8 cellular contexts compared by ENCODE assay signal in the genomic region with DNA sequence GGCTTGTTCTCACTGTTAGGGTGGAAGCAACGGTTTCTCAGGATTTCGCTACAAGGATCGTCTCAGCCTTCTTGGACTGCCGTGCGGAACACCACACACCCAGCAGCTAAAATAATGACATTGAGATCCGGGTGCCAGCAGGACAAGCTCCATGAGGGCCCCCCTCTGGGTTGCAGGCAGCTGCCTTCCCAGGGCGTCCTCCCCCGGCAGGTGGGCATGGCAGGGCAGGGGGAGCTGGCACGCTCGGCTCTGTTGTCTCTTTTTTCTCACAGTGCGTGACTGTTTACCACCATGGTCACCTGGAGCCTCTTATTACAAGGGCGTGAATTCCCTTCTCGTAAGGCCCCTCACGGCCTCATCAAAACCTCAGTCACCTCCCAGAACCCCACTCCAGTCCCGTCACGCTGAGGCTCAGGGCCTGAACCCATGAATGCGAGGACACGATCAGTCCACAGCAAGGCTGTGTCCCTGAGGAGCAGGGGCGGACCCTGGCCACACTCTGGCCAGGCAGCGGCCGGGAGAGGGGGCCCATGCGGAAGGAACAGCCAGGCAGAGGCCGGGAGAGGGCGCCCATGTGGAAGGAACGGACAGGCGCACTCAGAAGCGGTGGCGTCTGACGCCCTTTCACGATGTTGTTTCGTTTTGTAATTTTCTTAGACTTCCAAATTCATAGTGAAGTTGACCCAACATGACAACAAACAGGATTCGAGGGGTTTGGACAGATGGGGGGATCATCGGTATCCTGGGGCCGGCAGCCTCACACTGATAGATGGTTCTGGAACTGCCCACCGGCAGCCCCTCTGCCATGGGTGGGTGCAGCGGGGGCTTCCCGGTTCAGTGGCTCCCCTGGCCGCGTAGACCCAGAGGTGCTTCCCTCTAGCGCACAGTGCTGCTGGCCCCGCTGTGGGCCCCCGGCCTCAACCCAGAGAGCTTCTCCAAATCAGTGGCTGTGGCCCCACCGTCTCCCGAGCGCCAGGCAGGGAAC. TPM values are rescaled to one million over a fixed set of nuclear protein-coding genes. Genes with fewer than 3 reads are reported as not detected.
DNase-seq lines count a peak whose midpoint lies in the region; ATAC-seq, FAIRE-seq and TF ChIP-seq lines count a peak whose summit lies in the region.

No MANE protein-coding gene starts in this region.

- SMC1A ChIA-PET in GM12878 (lab: Charles Lee; ENCODE audit: uncharacterized antibody, unreplicated experiment): interaction anchor here (1.0 kb wide), 1 partner anchor 14 kb away, joined by 3 read pairs; no protein-coding TSS in a partner anchor

- H4K20me1 ChIP-seq in PC-3 (ENCODE audit: low read length): no peaks in the 10 kb centered on the region
- no peaks in the 10 kb centered on the region for H4K20me1 ChIP-seq in GM12878 (ENCODE audit: control insufficient read depth, insufficient read depth)

- TF ChIP-seq CTCF in HL-60 (IDR thresholded peaks at IDR 0.05; ENCODE audit: insufficient read depth, low read length): peak; percentile 27
- TF ChIP-seq CTCF in PC-3 (conservative IDR thresholded peaks at IDR 0.05; ENCODE audit: low read depth, low read length): peak; percentile 93
- peak; percentile 29 to 70 (median 60) for TF ChIP-seq CTCF in GM12878 (IDR thresholded peaks at IDR 0.05 in 2 of 3, conservative IDR thresholded peaks at IDR 0.05 in 1 of 3; ENCODE audit: control insufficient read depth in 2 of 3, extremely low read depth in 1 of 3, insufficient read depth in 1 of 3, low read depth in 3 of 3, low read length in 3 of 3)

- peaks cover 50% of the 10 kb centered on the region for H3K27me3 ChIP-seq in HL-60 (ENCODE audit: insufficient read depth, poor library complexity, severe bottlenecking)
- peaks cover 23% of the 10 kb centered on the region for H3K27me3 ChIP-seq in PC-3 (ENCODE audit: low read length)
- no peaks in the 10 kb centered on the region; a peak in 1 of 4 replicates for H3K27me3 ChIP-seq in GM12878 (replicated peaks in 1 of 2; ENCODE audit: control insufficient read depth in 2 of 2, insufficient read depth in 2 of 2, low read length in 1 of 2)

- H3K9ac ChIP-seq in PC-3 (ENCODE audit: low read length) (peak overlapping the region; percentile 19), GM12878 (ENCODE audit: control insufficient read depth, insufficient read depth, low read length) (no peak overlapping the region)

- RAD21 ChIA-PET in GM12878 (lab: Charles Lee; ENCODE audit: unreplicated experiment): interaction anchor here (1.0 kb wide), 1 partner anchor 15 kb away, joined by 3 read pairs; no protein-coding TSS in a partner anchor

- TF ChIP-seq RAD21 in GM12878 (IDR thresholded peaks at IDR 0.05; ENCODE audit: insufficient read depth, low read depth, low read length): peak; percentile 20; the same call in 1 of the 2 replicates

- BruUV-seq in PC-3 (replicated peaks; lab: Mats Ljungman, UMichigan) (no TSS peak), GM12878 (replicated peaks; lab: Mats Ljungman, UMichigan) (no TSS peak)

- CTCF ChIA-PET in PC-3 (lab: Charles Lee) (interaction anchor here (0.6 to 1.1 kb wide), 3 partner anchors 15 to 38 kb away, joined by 4 to 6 read pairs (median 4); no protein-coding TSS in a partner anchor), GM12878 (lab: Yijun Ruan, JAX) (interaction anchor here (0.6 to 2.4 kb wide), 3 partner anchors 10 to 248 kb away, joined by 3 to 15 read pairs (median 5); partner anchors contain the start of gene LRCOL1)

- 19% methylated on average over 45 of the region's 45 CpGs for WGBS in GM12878 (ENCODE audit: insufficient coverage, insufficient replicate concordance, low lambda C conversion rate, missing lambda C conversion rate)

- peak overlapping the region; percentile 83 for H3K4me2 ChIP-seq in PC-3 (ENCODE audit: low read length)
- peak overlapping the region; percentile 22; the same call in 1 of the 2 replicates for H3K4me2 ChIP-seq in GM12878 (ENCODE audit: control insufficient read depth, insufficient read depth)

- POLR2A ChIA-PET in PC-3 (lab: Charles Lee; ENCODE audit: unreplicated experiment) (no interaction called here), GM12878 (lab: Charles Lee) (interaction anchor here (0.5 kb wide), 1 partner anchor 13 kb away, joined by 3 read pairs; no protein-coding TSS in a partner anchor)

- H3K9me3 ChIP-seq in PC-3 (ENCODE audit: low read length) (no peaks in the 10 kb centered on the region), GM12878 (replicated peaks; ENCODE audit: control insufficient read depth, insufficient read depth, low read length) (no peaks in the 10 kb centered on the region)

- no peak for FAIRE-seq in GM12878 (lab: Jason Lieb, UNC)

- no peak overlapping the region for H3K27ac ChIP-seq in HL-60 (replicated peaks)
- H3K27ac ChIP-seq in PC-3 (ENCODE audit: low read length): no peak overlapping the region
- no peak overlapping the region for H3K27ac ChIP-seq in GM12878 (ENCODE audit: control insufficient read depth, insufficient read depth)

- peak; percentile 76 for ATAC-seq in PC-3
- peak; percentile 88 for ATAC-seq in GM12878
- peak; percentile 82 for ATAC-seq in sciatic nerve
- ATAC-seq in GM19395 (IDR thresholded peaks at IDR 0.05; ENCODE audit: unreplicated experiment): no peak
- no peak for ATAC-seq in GM21515 (IDR thresholded peaks at IDR 0.05; ENCODE audit: unreplicated experiment)

- no peak for TF ChIP-seq EP300 in GM12878 (IDR thresholded peaks at IDR 0.05; ENCODE audit: borderline replicate concordance in 1 of 2, control insufficient read depth in 1 of 2, low read depth in 2 of 2, low read length in 2 of 2)

- no peaks in the 10 kb centered on the region for H3K79me2 ChIP-seq in PC-3 (ENCODE audit: low read length)
- no peaks in the 10 kb centered on the region for H3K79me2 ChIP-seq in GM12878 (ENCODE audit: control insufficient read depth, insufficient read depth, low read length)

- peak; percentile 80 for DNase-seq in D341Med (ENCODE audit: low spot score)
- DNase-seq in HL-60 (ENCODE audit: low read depth in 1 of 2, low spot score in 1 of 2): peak; percentile 32 to 51
- peak; percentile 76 for DNase-seq in PC-3
- no peak for DNase-seq in GM12878 (ENCODE audit: low read depth, low spot score)
- peak in 36 of 51 donors; percentile 4 to 74 (median 35) for DNase-seq in hypothalamus (lab: John Stamatoyannopoulos, UW)
- peak; percentile 83 for DNase-seq in sciatic nerve (ENCODE audit: low spot score)

- H3K4me1 ChIP-seq in PC-3 (ENCODE audit: insufficient read depth, low read length) (peaks cover 13% of the 10 kb centered on the region), GM12878 (ENCODE audit: control insufficient read depth, insufficient read depth, low read length) (no peaks in the 10 kb centered on the region)

- no peaks in the 10 kb centered on the region for H3F3A ChIP-seq in PC-3 (ENCODE audit: low read length, unreplicated experiment)

- H3K4me3 ChIP-seq in HL-60 (replicated peaks; ENCODE audit: insufficient read depth, low read length) (peak overlapping the region; percentile 35), PC-3 (ENCODE audit: low read length) (peak overlapping the region; percentile 58), GM12878 (0 out of 2 replicates have a peak overlapping the region, but pooled peaks have one; percentile 27)

- intact Hi-C loops in PC-3 (cut with micrococcal nuclease): loop anchor here (1.0 kb wide), 2 partner anchors 15 to 38 kb away; no protein-coding TSS in a partner anchor
- intact Hi-C loops in GM12878 (cut with micrococcal nuclease; ENCODE audit: unreplicated experiment): no loop called here
- intact Hi-C loops in sciatic nerve (cut with DNase I): loop anchor here (10.0 kb wide), 1 partner anchor 446 kb away; no protein-coding TSS in a partner anchor

- no peak for TF ChIP-seq POLR2A in GM12878 (IDR thresholded peaks at IDR 0.05; ENCODE audit: low read depth, low read length)

- in situ Hi-C loops in GM12878 (cut with MboI): no loop called here

- H2AFZ ChIP-seq in PC-3 (ENCODE audit: low read length): peak overlapping the region; percentile 81
- no peak overlapping the region for H2AFZ ChIP-seq in GM12878 (ENCODE audit: control insufficient read depth, low read depth, low read length)

- H3K36me3 ChIP-seq in PC-3 (ENCODE audit: low read depth, low read length) (no peaks in the 10 kb centered on the region), GM12878 (ENCODE audit: control insufficient read depth in 2 of 2, insufficient read depth in 2 of 2, low read length in 1 of 2) (no peaks in the 10 kb centered on the region)

- H3K9me2 ChIP-seq in PC-3 (replicated peaks; ENCODE audit: low read length): no peaks in the 10 kb centered on the region

RNA-seq across cellular contexts. Expression of gene LRCOL1, which starts 10.0 kb away (rescaled TPM):
- not detected in 2 replicates for total RNA-seq in PC-3 (2014; rRNA removed)
- total RNA-seq in GM12878 (2013; cell fraction: nucleolus; rRNA removed): not detected in 2 replicates
- not detected in 2 replicates for total RNA-seq in GM12878 (2014; rRNA removed)
- not detected in 2 replicates for total RNA-seq in GM12878 (2014; rRNA removed; fragmentation: Illumina TruSeq; extraction: Trizol)
- total RNA-seq in GM12878 (2021): not detected in 2 replicates
- polyA plus RNA-seq in GM12878 (2011; ENCODE audit: low read depth): not detected
- polyA plus RNA-seq in GM12878 (2011; rRNA removed): not detected in 2 replicates
- polyA plus RNA-seq in GM12878 (2011; cell fraction: cytosol; rRNA removed): not detected in 2 replicates
- 0.27 TPM in 1 of 2 replicates, not detected in the other for polyA plus RNA-seq in GM12878 (2011; cell fraction: nucleus; rRNA removed)
- not detected in 2 replicates for polyA plus RNA-seq in GM12878 (2012)
- not detected in 2 replicates for polyA plus RNA-seq in GM12878 (2014; fragmentation: Illumina TruSeq; extraction: Trizol)
- polyA plus RNA-seq in GM12878 (2014; fragmentation: Nextera tagmentation; extraction: Ambion mirVana): not detected
- not detected in 2 replicates for polyA plus RNA-seq in GM12878 (2014; rRNA removed)
- not detected for polyA plus RNA-seq in GM12878 (2016; fragmentation: Nextera tagmentation; extraction: Ambion mirVana)
- polyA minus RNA-seq in GM12878 (2011; rRNA and poly(A)+ RNA removed): not detected in 2 replicates
- polyA minus RNA-seq in GM12878 (2011; cell fraction: cytosol; rRNA and poly(A)+ RNA removed): not detected in 2 replicates
- polyA minus RNA-seq in GM12878 (2011; cell fraction: nucleus; rRNA and poly(A)+ RNA removed): not detected in 2 replicates
- total RNA-seq in sciatic nerve: not detected

RNA-seq across cellular contexts. Expression of gene P2RX2, which starts 18.2 kb away (rescaled TPM):
- total RNA-seq in PC-3 (2014; rRNA removed) (not detected in 2 replicates), GM12878 (2014; rRNA removed) (not detected in 2 replicates), GM12878 (2014; rRNA removed; fragmentation: Illumina TruSeq; extraction: Trizol) (not detected in 2 replicates), GM12878 (2021) (not detected in 2 replicates), sciatic nerve (not detected)
- total RNA-seq in GM12878 (2013; cell fraction: nucleolus; rRNA removed): not detected in 2 replicates
- not detected for polyA plus RNA-seq in GM12878 (2011; ENCODE audit: low read depth)
- polyA plus RNA-seq in GM12878 (2011; rRNA removed) (not detected in 2 replicates), GM12878 (2014; fragmentation: Illumina TruSeq; extraction: Trizol) (not detected in 2 replicates), GM12878 (2014; fragmentation: Nextera tagmentation; extraction: Ambion mirVana) (not detected), GM12878 (2014; rRNA removed) (not detected in 2 replicates), GM12878 (2016; fragmentation: Nextera tagmentation; extraction: Ambion mirVana) (not detected)
- not detected in 2 replicates for polyA plus RNA-seq in GM12878 (2011; cell fraction: cytosol; rRNA removed)
- polyA plus RNA-seq in GM12878 (2011; cell fraction: nucleus; rRNA removed): not detected in 2 replicates
- polyA plus RNA-seq in GM12878 (2012): not detected in 2 replicates
- not detected in 2 replicates for polyA minus RNA-seq in GM12878 (2011; rRNA and poly(A)+ RNA removed)
- not detected in 2 replicates for polyA minus RNA-seq in GM12878 (2011; cell fraction: cytosol; rRNA and poly(A)+ RNA removed)
- not detected in 2 replicates for polyA minus RNA-seq in GM12878 (2011; cell fraction: nucleus; rRNA and poly(A)+ RNA removed)

Comparison
In these comparisons a context has a peak if more than half of its experiments do, and no peak if none do; other contexts are left out.
1. CTCF ChIP-seq: peak in every context shown above with its lines; median percentile 93 in PC-3; 60 in GM12878; 27 in HL-60.
2. ATAC-seq: peak in PC-3 (single experiment), GM12878 (single experiment) and sciatic nerve (single experiment); none in GM19395 (single experiment) and GM21515 (single experiment).
3. Peak in every context shown above with its lines, with median percentiles within 50 percentile points of each other: H3K4me3 ChIP-seq.